Comparison of ENCODE assay signal across 24 cellular contexts in the genomic region with DNA sequence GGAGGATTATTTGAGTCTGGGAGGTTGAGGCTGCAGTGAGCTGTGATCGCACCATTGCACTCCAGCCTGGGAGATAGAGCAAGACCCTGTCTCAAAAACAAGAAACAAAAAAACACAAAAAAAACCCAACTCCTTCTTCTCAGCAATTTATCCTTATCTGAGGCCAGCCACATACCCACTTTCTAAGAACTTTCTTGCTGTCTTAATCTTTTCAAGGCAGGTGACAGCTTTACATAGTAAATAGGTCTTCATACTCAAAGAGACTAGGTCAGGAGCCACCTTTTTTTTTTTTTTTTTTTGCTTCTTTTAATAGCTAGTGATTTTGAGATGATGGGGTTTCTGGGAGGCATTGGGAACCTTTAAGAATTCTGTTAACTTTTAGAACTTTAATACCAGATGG. TPM values are rescaled to one million over a fixed set of nuclear protein-coding genes. Genes with fewer than 3 reads are reported as not detected.
"Had no signal": no experiment of that assay in that cellular context is flagged by ENCODE, and none has a peak within 500 bp of the region (broad histone marks: within the 10 kb centered on the region; RNA-seq: fewer than 3 reads in every experiment).

No MANE protein-coding gene starts in this region.

- H3K27me3 Mint-ChIP-seq: IgD-negative memory B cell had no signal

- DNase-seq: KBM-7, MV-4-11, NCI-H1048, NCI-H1105, NCI-H1417, NCI-H1436 treated with DMSO at 0.1 percent for 48 hours, NCI-H1694, NCI-H187 treated with DMSO at 0.1 percent for 48 hours, NCI-H2029 treated with DMSO at 0.1 percent for 48 hours, NCI-H2227 treated with DMSO at 0.1 percent for 48 hours, NCI-H524, NCI-H526 treated with DMSO at 0.1 percent for 48 hours, NCI-H774, PC-9, Peyer's patch, SHP77 treated with DMSO at 0.1 percent for 48 hours, SJCRH30 had no signal

- H3K27ac Mint-ChIP-seq: IgD-negative memory B cell had no signal

- H3K4me3 Mint-ChIP-seq: IgD-negative memory B cell had no signal

- ATAC-seq: Right ventricle myocardium inferior, SK-N-SH treated with all-trans-retinoic acid at 6 μM for 48 hours had no signal

- H3K9me3 Mint-ChIP-seq: IgD-negative memory B cell had no signal

RNA-seq across cellular contexts. Expression of gene ZCCHC13, which starts 26.1 kb away (rescaled TPM):
- total RNA-seq: LHCN-M2, MCF 10A, NCI-H460, PC-9, Peyer's patch, Right ventricle myocardium inferior, RPMI7951, SJCRH30 had no signal
